In genomic region chr15:98909968-98910885, GRCh38 we compare ENCODE assay signal across 18 cellular contexts.
DNase-seq lines count a peak whose midpoint lies in the region; ATAC-seq, FAIRE-seq and TF ChIP-seq lines count a peak whose summit lies in the region.
"Had no signal": no experiment of that assay in that cellular context is flagged by ENCODE, and none has a peak within 500 bp of the region (broad histone marks: within the 10 kb centered on the region; RNA-seq: fewer than 3 reads in every experiment).

No MANE protein-coding gene starts in this region.

- intact Hi-C loops in HepG2 (cut with micrococcal nuclease; ENCODE audit: unreplicated experiment) (no loop called here), right lobe of liver (cut with DNase I) (no loop called here), MCF 10A (cut with micrococcal nuclease) (loop anchor here (5.0 kb wide), 1 partner anchor 167 kb away; no protein-coding TSS in a partner anchor)

- H3K4me3 Mint-ChIP-seq in glutamatergic neuron (ENCODE audit: unreplicated experiment) (no peak overlapping the region), MCF 10A (ENCODE audit: unreplicated experiment) (no peak overlapping the region)
- H3K4me3 Mint-ChIP-seq: CD14-positive monocyte had no signal

- H3K27ac Mint-ChIP-seq in glutamatergic neuron (ENCODE audit: unreplicated experiment) (peak overlapping the region; percentile 12), MCF 10A (ENCODE audit: low read depth, unreplicated experiment) (no peak overlapping the region)

- H3K9ac ChIP-seq in liver (ENCODE audit: low read depth in 1 of 2, low read length in 2 of 2), result no peak overlapping the region
- no peak overlapping the region for H3K9ac ChIP-seq in HepG2 (ENCODE audit: insufficient read depth, low read depth, low read length)

- WGBS in liver, result 85% methylated on average over 21 of the region's 21 CpGs
- 95% methylated on average over 16 of the region's 21 CpGs for WGBS in HepG2 (ENCODE audit: low lambda C conversion rate)
- 67% methylated on average over 14 of the region's 21 CpGs for WGBS in right lobe of liver (ENCODE audit: insufficient coverage, low coverage, low lambda C conversion rate, missing lambda C conversion rate)

- POLR2A ChIA-PET in HepG2 (lab: Yijun Ruan, JAX) (no interaction called here), MCF 10A (lab: Yijun Ruan, JAX) (no interaction called here)

- FAIRE-seq in HepG2 (lab: Jason Lieb, UNC), result no peak
- FAIRE-seq: GM12891, GM19239 had no signal

- H4K20me1 ChIP-seq in HepG2 (ENCODE audit: insufficient read depth, low read length), result peaks cover 14% of the 10 kb centered on the region; the same call in 1 of the 2 replicates

- no peak for ATAC-seq in HepG2
- peak; percentile 31 to 53 (median 44) for ATAC-seq in right lobe of liver

- H3K36me3 ChIP-seq in liver (ENCODE audit: control insufficient read depth in 4 of 4, insufficient read depth in 3 of 4, low read depth in 1 of 4, low read length in 3 of 4) (no peaks in the 10 kb centered on the region), HepG2 (replicated peaks in 1 of 2; ENCODE audit: control insufficient read depth in 1 of 2, insufficient read depth in 2 of 2, low read length in 2 of 2) (peaks cover 42 to 72% of the 10 kb centered on the region in 2 experiments), right lobe of liver (no peaks in the 10 kb centered on the region)

- H3K9me3 Mint-ChIP-seq in glutamatergic neuron (ENCODE audit: unreplicated experiment) (peaks cover 5% of the 10 kb centered on the region), MCF 10A (ENCODE audit: unreplicated experiment) (no peaks in the 10 kb centered on the region)
- H3K9me3 Mint-ChIP-seq: CD14-positive monocyte had no signal

- DNase-seq in HepG2 (ENCODE audit: low spot score) (no peak), glutamatergic neuron (no peak), right lobe of liver (no peak), NOMO-1 treated with dmso at 0.1 percent for 144 hours (lab: John Stamatoyannopoulos, UW; ENCODE audit: unreplicated experiment) (no peak), NCI-H524 treated with DMSO at 0.1 percent for 48 hours (lab: John Stamatoyannopoulos, UW) (no peak), MCF 10A (ENCODE audit: unreplicated experiment) (no peak)
- DNase-seq: Caco-2, DMS53, NCI-H1048, NCI-H1694, NCI-H2107, Peyer's patch, SHP77 treated with DMSO at 0.1 percent for 48 hours had no signal

- no peak overlapping the region for H3K4me2 ChIP-seq in HepG2 (ENCODE audit: low read depth, low read length)

- H3K4me1 ChIP-seq in liver (ENCODE audit: control insufficient read depth in 4 of 4, insufficient read depth in 4 of 4, low read length in 3 of 4), result peaks cover 0 to 2% (median 0%) of the 10 kb centered on the region in 4 donors
- peaks cover 23% of the 10 kb centered on the region; the same call in 1 of the 2 replicates for H3K4me1 ChIP-seq in HepG2 (ENCODE audit: insufficient read depth, low read length)
- H3K4me1 ChIP-seq in right lobe of liver, result no peaks in the 10 kb centered on the region

- H3K4me1 Mint-ChIP-seq in glutamatergic neuron (ENCODE audit: low read depth, unreplicated experiment), result peaks cover 19% of the 10 kb centered on the region
- H3K4me1 Mint-ChIP-seq in MCF 10A (ENCODE audit: insufficient read depth, unreplicated experiment), result peaks cover 23% of the 10 kb centered on the region

- TF ChIP-seq RAD21 in liver (IDR thresholded peaks at IDR 0.05), result peak in 1 of 2 donors; percentile 4
- no peak for TF ChIP-seq RAD21 in HepG2 (CRISPR knock-in tag; IDR thresholded peaks at IDR 0.05)

- H3K27me3 Mint-ChIP-seq in glutamatergic neuron (ENCODE audit: unreplicated experiment) (peaks cover 8% of the 10 kb centered on the region), MCF 10A (ENCODE audit: insufficient read depth, unreplicated experiment) (no peaks in the 10 kb centered on the region)

- H3K36me3 Mint-ChIP-seq in glutamatergic neuron (ENCODE audit: unreplicated experiment) (peaks cover 10% of the 10 kb centered on the region), MCF 10A (ENCODE audit: insufficient read depth, unreplicated experiment) (peaks cover 67% of the 10 kb centered on the region)

- in situ Hi-C loops in HepG2 (cut with HindIII; ENCODE audit: extremely low pct_ligation_motif_present, low pct_unique_long_range_greater_than_20kb), result no loop called here

- no peaks in the 10 kb centered on the region for H3K27me3 ChIP-seq in liver (ENCODE audit: control insufficient read depth in 4 of 4, insufficient read depth in 4 of 4, low read length in 3 of 4)
- H3K27me3 ChIP-seq in HepG2 (ENCODE audit: control insufficient read depth in 1 of 2, insufficient read depth in 2 of 2, low read length in 2 of 2), result no peaks in the 10 kb centered on the region
- no peaks in the 10 kb centered on the region for H3K27me3 ChIP-seq in right lobe of liver
- H3K27me3 ChIP-seq: Peyer's patch had no signal

- TF ChIP-seq POLR2A in HepG2 (IDR thresholded peaks at IDR 0.05; ENCODE audit: insufficient read depth in 1 of 2, low read depth in 2 of 2, low read length in 2 of 2) (no peak), right lobe of liver (IDR thresholded peaks at IDR 0.05) (no peak)

- H3K27ac ChIP-seq in liver (ENCODE audit: low read depth in 1 of 2, low read length in 2 of 2), result no peak overlapping the region
- H3K27ac ChIP-seq in HepG2 (ENCODE audit: extremely low read length, insufficient read depth, low read length), result no peak overlapping the region
- H3K27ac ChIP-seq in right lobe of liver, result no peak overlapping the region
- H3K27ac ChIP-seq: Peyer's patch had no signal

- no peak overlapping the region for H2AFZ ChIP-seq in HepG2 (ENCODE audit: low read length)

- H3K4me3 ChIP-seq in liver (ENCODE audit: low read depth in 1 of 3, low read length in 3 of 3) (no peak overlapping the region), HepG2 (replicated peaks in 1 of 3; ENCODE audit: insufficient read depth in 1 of 3, low read depth in 2 of 3, low read length in 3 of 3) (no peak overlapping the region), right lobe of liver (no peak overlapping the region)
- H3K4me3 ChIP-seq: HAP-1, Peyer's patch had no signal

- TF ChIP-seq CTCF in liver (IDR thresholded peaks at IDR 0.05; ENCODE audit: low read depth, low read length, missing input control) (no peak), HepG2 (CRISPR knock-in tag; IDR thresholded peaks at IDR 0.05) (no peak), glutamatergic neuron (IDR thresholded peaks at IDR 0.05; ENCODE audit: partially characterized antibody, unreplicated experiment) (no peak), right lobe of liver (IDR thresholded peaks at IDR 0.05) (no peak), MCF 10A (IDR thresholded peaks at IDR 0.05; ENCODE audit: unreplicated experiment) (no peak)

- no peaks in the 10 kb centered on the region for H3K79me2 ChIP-seq in HepG2 (ENCODE audit: insufficient read depth, low read length)

- BruUV-seq in HepG2 (replicated peaks; lab: Mats Ljungman, UMichigan) (no TSS peak), MCF 10A (replicated peaks; lab: Mats Ljungman, UMichigan) (no TSS peak)

- CTCF ChIA-PET in HepG2 (lab: Yijun Ruan, JAX; ENCODE audit: low intra/inter-chr PET ratio, low total read pairs) (no interaction called here), MCF 10A (lab: Yijun Ruan, JAX) (interaction anchor here (0.6 to 1.1 kb wide), 2 partner anchors 21 to 264 kb away, joined by 3 to 5 read pairs; no protein-coding TSS in a partner anchor)

- H3K9me3 ChIP-seq in liver (ENCODE audit: control insufficient read depth in 4 of 4, low read length in 3 of 4), result no peaks in the 10 kb centered on the region
- H3K9me3 ChIP-seq in HepG2 (ENCODE audit: low read length), result no peaks in the 10 kb centered on the region
- H3K9me3 ChIP-seq in right lobe of liver, result no peaks in the 10 kb centered on the region
- H3K9me3 ChIP-seq: Caco-2, HAP-1, Peyer's patch had no signal

- no peak for TF ChIP-seq EP300 in HepG2 (IDR thresholded peaks at IDR 0.05; ENCODE audit: low read depth in 2 of 2, low read length in 2 of 2)
- TF ChIP-seq EP300 in HepG2 (CRISPR knock-in tag; IDR thresholded peaks at IDR 0.05; ENCODE audit: borderline replicate concordance), result no peak

TF ChIP-seq in liver, 16 proteins besides CTCF, POLR2A, EP300 and RAD21:
- TF ChIP-seq RXRA (IDR thresholded peaks at IDR 0.05) (no peak), NR2F2 (IDR thresholded peaks at IDR 0.05) (peak; percentile 55)

TF ChIP-seq in HepG2, 621 proteins besides CTCF, POLR2A, EP300 and RAD21:
- TF ChIP-seq SKI (IDR thresholded peaks at IDR 0.05; ENCODE audit: partially characterized antibody) (no peak), ZNF619 (CRISPR knock-in tag; IDR thresholded peaks at IDR 0.05) (no peak), U2AF1 (optimal IDR thresholded peaks at IDR 0.05; ENCODE audit: low read depth, low read length) (no peak)
- TF ChIP-seq, protein P1, sequence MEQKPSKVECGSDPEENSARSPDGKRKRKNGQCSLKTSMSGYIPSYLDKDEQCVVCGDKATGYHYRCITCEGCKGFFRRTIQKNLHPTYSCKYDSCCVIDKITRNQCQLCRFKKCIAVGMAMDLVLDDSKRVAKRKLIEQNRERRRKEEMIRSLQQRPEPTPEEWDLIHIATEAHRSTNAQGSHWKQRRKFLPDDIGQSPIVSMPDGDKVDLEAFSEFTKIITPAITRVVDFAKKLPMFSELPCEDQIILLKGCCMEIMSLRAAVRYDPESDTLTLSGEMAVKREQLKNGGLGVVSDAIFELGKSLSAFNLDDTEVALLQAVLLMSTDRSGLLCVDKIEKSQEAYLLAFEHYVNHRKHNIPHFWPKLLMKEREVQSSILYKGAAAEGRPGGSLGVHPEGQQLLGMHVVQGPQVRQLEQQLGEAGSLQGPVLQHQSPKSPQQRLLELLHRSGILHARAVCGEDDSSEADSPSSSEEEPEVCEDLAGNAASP (CRISPR knock-in tag; IDR thresholded peaks at IDR 0.05; ENCODE audit: borderline replicate concordance), result no peak
